ENCODE assay signal across 8 cellular contexts in genomic region chr15:93088200-93088980, GRCh38.
DNase-seq lines count a peak whose midpoint lies in the region; ATAC-seq lines count a peak whose summit lies in the region.

No MANE protein-coding gene starts in this region.

- ATAC-seq in GM19395 (IDR thresholded peaks at IDR 0.05; ENCODE audit: unreplicated experiment) = peak; percentile 30
- peak; percentile 56 for ATAC-seq in stimulated activated naive CD8-positive, alpha-beta T cell treated with anti-CD3 and anti-CD28 coated beads, Interleukin-15, Interleukin-2, amounts not matched to agents 100 U/mL and 50 U/mL, for 24 hours

- peak; percentile 27 for DNase-seq in AG08395 (ENCODE audit: low spot score)
- DNase-seq in NCI-H146 (lab: John Stamatoyannopoulos, UW) = peak; percentile 75
- peak; percentile 4 for DNase-seq in amniotic epithelial cell (ENCODE audit: low read depth)
- peak; percentile 70 for DNase-seq in iPS-NIHi11 (ENCODE audit: low spot score)
- DNase-seq in stimulated activated naive CD8-positive, alpha-beta T cell treated with anti-CD3 and anti-CD28 coated beads, Interleukin-15, Interleukin-2, amounts not matched to agents 100 U/mL and 50 U/mL, for 24 hours = peak; percentile 29
- no peak for DNase-seq in NCI-H1930 (lab: John Stamatoyannopoulos, UW)
- no peak for DNase-seq in OCI-M1 (lab: John Stamatoyannopoulos, UW)

Comparison
In these comparisons a context has a peak if more than half of its experiments do, and no peak if none do; other contexts are left out.
1. DNase-seq: peak in AG08395 (single experiment), NCI-H146 (single experiment), amniotic epithelial cell (single experiment), iPS-NIHi11 (single experiment) and stimulated activated naive CD8-positive, alpha-beta T cell treated with anti-CD3 and anti-CD28 coated beads, Interleukin-15, Interleukin-2, amounts not matched to agents 100 U/mL and 50 U/mL, for 24 hours (single experiment); none in NCI-H1930 (0 of 2) and OCI-M1 (single experiment).